Comparison of ENCODE assay signal across 1 cellular context in genomic region chr19:5880604-5881078, GRCh38.
TF ChIP-seq lines count a peak whose summit lies in the region.

No MANE protein-coding gene starts in this region.

TF ChIP-seq in SK-N-SH, 30 proteins besides CTCF, POLR2A, EP300 and RAD21 (continued from another document):
- no peak for TF ChIP-seq MAX (IDR thresholded peaks at IDR 0.05; ENCODE audit: low read depth)
